10 cellular contexts compared by ENCODE assay signal in the genomic region with DNA sequence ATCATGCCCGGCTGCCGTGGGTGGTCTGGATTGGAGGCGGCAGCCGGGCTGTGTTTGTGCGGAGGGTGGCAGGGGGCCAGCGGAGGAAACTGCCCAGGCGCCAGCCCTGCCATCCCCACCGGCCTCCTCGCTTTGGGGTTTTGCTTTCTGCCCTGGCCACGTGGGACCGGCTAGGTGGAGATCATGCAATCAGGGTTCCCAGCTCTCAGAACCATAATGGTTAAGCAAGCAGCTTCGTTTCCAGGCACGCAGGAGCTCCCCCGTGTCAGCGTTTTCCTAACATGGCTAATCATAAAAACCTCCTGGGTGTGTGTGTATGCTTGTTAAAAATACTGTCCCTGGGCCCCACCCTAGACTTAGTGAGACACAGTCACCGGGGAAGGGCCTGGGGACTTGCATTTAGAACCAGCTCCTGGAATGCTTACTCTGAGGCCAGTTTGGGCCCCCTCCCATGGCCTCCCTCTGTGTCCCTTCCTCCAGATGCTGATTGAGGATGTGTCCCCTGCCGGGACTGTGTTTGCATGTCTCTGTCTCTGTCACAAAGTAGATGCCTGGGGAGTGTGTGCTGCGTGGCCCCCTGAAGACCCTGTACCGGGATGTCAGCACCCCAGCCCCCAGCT.
DNase-seq lines count a peak whose midpoint lies in the region; ATAC-seq and TF ChIP-seq lines count a peak whose summit lies in the region.
"Had no signal": no experiment of that assay in that cellular context is flagged by ENCODE, and none has a peak within 500 bp of the region (broad histone marks: within the 10 kb centered on the region; RNA-seq: fewer than 3 reads in every experiment).

No MANE protein-coding gene starts in this region.

- H4K20me1 ChIP-seq in neural progenitor cell (ENCODE audit: low read depth) = peaks cover 88% of the 10 kb centered on the region

- H3K9me3 Mint-ChIP-seq in neural progenitor cell = peaks cover 4% of the 10 kb centered on the region

- peaks cover 6% of the 10 kb centered on the region for H3K36me3 Mint-ChIP-seq in neural progenitor cell

- no TSS peak for BruUV-seq in A673 (replicated peaks; lab: Mats Ljungman, UMichigan)

- DNase-seq in A673 (ENCODE audit: low spot score) (peak; percentile 85), RPMI8226 (peak; percentile 41), neural progenitor cell (ENCODE audit: low spot score) (peak; percentile 47), cortex of kidney (lab: John Stamatoyannopoulos, UW) (no peak), dedifferentiated amniotic fluid mesenchymal stem cell (ENCODE audit: extremely low spot score) (no peak), NCI-H1930 (lab: John Stamatoyannopoulos, UW) (no peak)
- no peak for DNase-seq in activated CD8-positive, alpha-beta memory T cell treated with anti-CD3 and anti-CD28 coated beads, Interleukin-2, amount 50 U/mL, for 48 hours

- no peak overlapping the region for H2AFZ ChIP-seq in neural progenitor cell (replicated peaks)

- H3F3A ChIP-seq in neural progenitor cell (ENCODE audit: low read depth) = peaks cover 32% of the 10 kb centered on the region

- H3K27ac Mint-ChIP-seq in neural progenitor cell = no peak overlapping the region

- H3K27me3 ChIP-seq in A673 (replicated peaks; ENCODE audit: insufficient read depth, low read depth, low read length, poor library complexity) = no peaks in the 10 kb centered on the region
- no peaks in the 10 kb centered on the region for H3K27me3 ChIP-seq in gastroesophageal sphincter
- H3K27me3 ChIP-seq in neural progenitor cell = no peaks in the 10 kb centered on the region
- H3K27me3 ChIP-seq: neutrophil had no signal

- intact Hi-C loops in A673 (cut with micrococcal nuclease; ENCODE audit: unreplicated experiment) = no loop called here

- CTCF ChIA-PET in A673 (lab: Charles Lee) = no interaction called here

- peak; percentile 70 for ATAC-seq in gastroesophageal sphincter

- peak overlapping the region; percentile 33 for H3K4me3 ChIP-seq in A673 (ENCODE audit: low read depth, low read length, poor library complexity, severe bottlenecking)
- peak overlapping the region; percentile 3 to 43 for H3K4me3 ChIP-seq in gastroesophageal sphincter
- H3K4me3 ChIP-seq in neural progenitor cell = peak overlapping the region; percentile 24

- H3K27ac ChIP-seq in A673 (ENCODE audit: low read depth, low read length, poor library complexity, severe bottlenecking) = peak overlapping the region; percentile 13
- H3K27ac ChIP-seq in gastroesophageal sphincter = peak overlapping the region; percentile 39 to 91 (median 85)
- H3K27ac ChIP-seq in neural progenitor cell = no peak overlapping the region
- H3K27ac ChIP-seq: neutrophil, VCaP had no signal

- H3K4me1 Mint-ChIP-seq in neural progenitor cell = peaks cover 46% of the 10 kb centered on the region

- peaks cover 80% of the 10 kb centered on the region for H3K79me2 ChIP-seq in neural progenitor cell (ENCODE audit: low read depth)

- TF ChIP-seq CTCF in A673 (conservative IDR thresholded peaks at IDR 0.05; ENCODE audit: low read depth, low read length) (no peak), gastroesophageal sphincter (IDR thresholded peaks at IDR 0.05) (no peak), neural progenitor cell (IDR thresholded peaks at IDR 0.05) (no peak)

- no peak for TF ChIP-seq EP300 in gastroesophageal sphincter (IDR thresholded peaks at IDR 0.05)

- peak overlapping the region; percentile 68 for H3K4me2 ChIP-seq in neural progenitor cell

- H3K27me3 Mint-ChIP-seq in neural progenitor cell (ENCODE audit: insufficient read depth, low read depth) = peaks cover 7% of the 10 kb centered on the region

- no peak overlapping the region for H3K9ac ChIP-seq in neural progenitor cell

- H3K4me1 ChIP-seq in A673 (ENCODE audit: insufficient read depth, low read length, poor library complexity, severe bottlenecking) = peaks cover 30% of the 10 kb centered on the region
- peaks cover 0 to 84% (median 30%) of the 10 kb centered on the region in 3 donors for H3K4me1 ChIP-seq in gastroesophageal sphincter
- H3K4me1 ChIP-seq in neural progenitor cell = peaks cover 49% of the 10 kb centered on the region

- no peak for TF ChIP-seq POLR2A in gastroesophageal sphincter (IDR thresholded peaks at IDR 0.05)

- 3 to 29% methylated on average over 5 to 7 of the region's 19 CpGs for WGBS in gastroesophageal sphincter (ENCODE audit: low coverage in 1 of 2), 2 donors

- H3K36me3 ChIP-seq in A673 (ENCODE audit: insufficient read depth, low read length, poor library complexity, severe bottlenecking) = no peaks in the 10 kb centered on the region
- H3K36me3 ChIP-seq in gastroesophageal sphincter = no peaks in the 10 kb centered on the region
- no peaks in the 10 kb centered on the region for H3K36me3 ChIP-seq in neural progenitor cell

- POLR2A ChIA-PET in A673 (lab: Charles Lee; ENCODE audit: low non-redundant PET) = no interaction called here

- H3K9me3 ChIP-seq in A673 (ENCODE audit: low read depth, low read length, poor library complexity, severe bottlenecking) (no peaks in the 10 kb centered on the region), gastroesophageal sphincter (no peaks in the 10 kb centered on the region), neural progenitor cell (ENCODE audit: low read depth) (no peaks in the 10 kb centered on the region)
- H3K9me3 ChIP-seq: neutrophil had no signal

- no peak overlapping the region for H3K4me3 Mint-ChIP-seq in neural progenitor cell

Comparison
In these comparisons a context has a peak if more than half of its experiments do, and no peak if none do; other contexts are left out.
1. DNase-seq: peak in A673 (single experiment), RPMI8226 (single experiment) and neural progenitor cell (single experiment); none in cortex of kidney (single experiment), dedifferentiated amniotic fluid mesenchymal stem cell (single experiment), NCI-H1930 (0 of 2) and activated CD8-positive, alpha-beta memory T cell treated with anti-CD3 and anti-CD28 coated beads, Interleukin-2, amount 50 U/mL, for 48 hours (single experiment).
2. Peak in every context shown above with its lines, with median percentiles within 50 percentile points of each other: H3K4me3 ChIP-seq.